Comparison of ENCODE assay signal across 8 cellular contexts in the genomic region with DNA sequence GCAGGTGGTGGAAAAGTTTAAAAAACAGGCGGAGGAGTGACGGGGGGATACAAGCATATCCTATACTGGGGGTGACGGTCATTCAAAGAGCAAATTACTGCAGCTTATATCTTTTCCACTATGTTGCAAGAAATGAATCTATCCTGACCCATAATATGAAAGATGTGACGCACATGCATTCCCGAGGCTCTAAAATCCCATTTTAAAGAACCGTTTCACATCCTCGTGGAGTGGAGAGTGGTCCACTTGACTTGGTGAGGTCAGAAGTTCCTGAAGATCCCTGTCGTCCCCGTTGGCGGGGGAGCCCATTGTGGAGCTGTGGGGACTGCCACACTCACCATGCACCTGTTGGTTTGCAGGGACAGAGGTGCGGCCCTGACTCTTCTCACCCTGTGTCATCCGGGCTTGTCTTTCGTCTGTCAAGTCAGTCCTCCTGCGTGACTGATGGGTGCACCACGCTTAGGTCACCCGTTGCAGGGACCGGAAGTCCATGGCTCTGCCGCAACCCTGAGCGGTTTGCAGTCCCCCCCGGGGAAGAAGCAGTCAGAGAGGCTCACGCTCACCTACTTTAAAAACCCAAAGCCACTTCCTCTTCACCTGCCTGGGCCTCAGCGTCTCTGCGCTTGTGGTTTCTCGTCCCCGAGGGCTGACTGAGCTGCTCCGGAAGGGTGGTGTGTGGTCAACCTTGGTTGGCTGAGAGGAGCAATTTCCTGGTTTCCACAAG. TPM values are rescaled to one million over a fixed set of nuclear protein-coding genes. Genes with fewer than 3 reads are reported as not detected.
DNase-seq lines count a peak whose midpoint lies in the region; ATAC-seq and TF ChIP-seq lines count a peak whose summit lies in the region.

No MANE protein-coding gene starts in this region.

- H3K9me3 ChIP-seq in T-helper 17 cell (ENCODE audit: control insufficient read depth, low read length, poor library complexity, severe bottlenecking), result no peaks in the 10 kb centered on the region
- H3K9me3 ChIP-seq in osteoblast (ENCODE audit: low read depth, low read length), result no peaks in the 10 kb centered on the region

- H3K27ac Mint-ChIP-seq in T-helper 17 cell, result peak overlapping the region; percentile 100
- H3K27ac Mint-ChIP-seq in activated naive CD8-positive, alpha-beta T cell treated with anti-CD3 and anti-CD28 coated beads, Interleukin-2, amount 50 U/mL, for 24 hours, result peak overlapping the region; percentile 100

- H3K4me3 ChIP-seq in osteoblast (ENCODE audit: insufficient read depth, low read length), result no peak overlapping the region
- H3K4me3 ChIP-seq in urinary bladder (ENCODE audit: low read depth, low read length), result no peak overlapping the region

- H3K36me3 ChIP-seq in osteoblast (ENCODE audit: insufficient read depth, low read length), result peaks cover 5% of the 10 kb centered on the region
- no peaks in the 10 kb centered on the region for H3K36me3 ChIP-seq in urinary bladder (ENCODE audit: insufficient read depth)

- H3K27me3 Mint-ChIP-seq in T-helper 17 cell, result no peaks in the 10 kb centered on the region
- H3K27me3 Mint-ChIP-seq in activated naive CD8-positive, alpha-beta T cell treated with anti-CD3 and anti-CD28 coated beads, Interleukin-2, amount 50 U/mL, for 24 hours, result peaks cover 3% of the 10 kb centered on the region

- H3K36me3 Mint-ChIP-seq in T-helper 17 cell (ENCODE audit: low read depth), result peaks cover 9% of the 10 kb centered on the region
- peaks cover 57% of the 10 kb centered on the region for H3K36me3 Mint-ChIP-seq in activated naive CD8-positive, alpha-beta T cell treated with anti-CD3 and anti-CD28 coated beads, Interleukin-2, amount 50 U/mL, for 24 hours (ENCODE audit: low read depth)

- H4K20me1 ChIP-seq in osteoblast (ENCODE audit: insufficient read depth, low read length), result no peaks in the 10 kb centered on the region

- peak; percentile 2 for TF ChIP-seq CTCF in osteoblast (IDR thresholded peaks at IDR 0.05; ENCODE audit: extremely low read depth, low read depth, low read length)

- H2AFZ ChIP-seq in osteoblast (ENCODE audit: low read length), result no peak overlapping the region

- ATAC-seq in GM19043 (IDR thresholded peaks at IDR 0.05; ENCODE audit: low read depth, unreplicated experiment) (peak; percentile 55), HG03135 (IDR thresholded peaks at IDR 0.05; ENCODE audit: unreplicated experiment) (peak; percentile 55), T-helper 17 cell (peak; percentile 60)
- ATAC-seq in activated naive CD8-positive, alpha-beta T cell treated with anti-CD3 and anti-CD28 coated beads, Interleukin-2, amount 50 U/mL, for 24 hours, result peak; percentile 55

- H3K4me1 Mint-ChIP-seq in T-helper 17 cell, result peaks cover 79% of the 10 kb centered on the region
- H3K4me1 Mint-ChIP-seq in activated naive CD8-positive, alpha-beta T cell treated with anti-CD3 and anti-CD28 coated beads, Interleukin-2, amount 50 U/mL, for 24 hours, result peaks cover 92% of the 10 kb centered on the region

- peaks cover 33% of the 10 kb centered on the region for H3K4me1 ChIP-seq in osteoblast (ENCODE audit: insufficient read depth, low read length)
- no peaks in the 10 kb centered on the region for H3K4me1 ChIP-seq in urinary bladder (ENCODE audit: insufficient read depth)

- H3K27ac ChIP-seq in osteoblast (ENCODE audit: low read depth, low read length) (no peak overlapping the region), urinary bladder (ENCODE audit: low read depth) (peak overlapping the region; percentile 27)

- no peaks in the 10 kb centered on the region for H3K27me3 ChIP-seq in osteoblast (ENCODE audit: insufficient read depth, low read length)

- H3K79me2 ChIP-seq in osteoblast (ENCODE audit: insufficient read depth, low read length), result no peaks in the 10 kb centered on the region

- 74% methylated on average over 26 of the region's 26 CpGs for WGBS in urinary bladder

- DNase-seq in T-helper 17 cell (peak; percentile 74 to 88 (median 81)), osteoblast (ENCODE audit: insufficient read length, low spot score, missing footprints) (peak; percentile 55), NCI-H2171 treated with DMSO at 0.1 percent for 48 hours (lab: John Stamatoyannopoulos, UW) (no peak), NCI-H2029 (lab: John Stamatoyannopoulos, UW) (no peak)
- DNase-seq in activated naive CD8-positive, alpha-beta T cell treated with anti-CD3 and anti-CD28 coated beads, Interleukin-2, amount 50 U/mL, for 24 hours, result peak; percentile 89

- peak overlapping the region; percentile 96 for H3K4me3 Mint-ChIP-seq in T-helper 17 cell
- H3K4me3 Mint-ChIP-seq in activated naive CD8-positive, alpha-beta T cell treated with anti-CD3 and anti-CD28 coated beads, Interleukin-2, amount 50 U/mL, for 24 hours, result peak overlapping the region; percentile 98

- no peak overlapping the region for H3K4me2 ChIP-seq in osteoblast (ENCODE audit: insufficient read depth, low read length)

- H3K9me3 Mint-ChIP-seq in activated naive CD8-positive, alpha-beta T cell treated with anti-CD3 and anti-CD28 coated beads, Interleukin-2, amount 50 U/mL, for 24 hours, result no peaks in the 10 kb centered on the region

RNA-seq across cellular contexts. Expression of a gene that starts 53.0 kb away (rescaled TPM):
- total RNA-seq in T-helper 17 cell (10 to 100 TPM; 80.7 to 90.0 TPM), osteoblast (9.1 and 10.5 TPM in 2 replicates), urinary bladder (7.7 TPM)
- 38.7 TPM for polyA plus RNA-seq in urinary bladder

RNA-seq across cellular contexts. Expression of a gene that starts 53.2 kb away (rescaled TPM):
- total RNA-seq in T-helper 17 cell, result 100 to 1,000 TPM in 1 of 2 donors, 10 to 100 TPM in 1; 96.2 to 111 TPM
- total RNA-seq in osteoblast, result 30.8 and 41.0 TPM in 2 replicates
- 27.0 TPM for total RNA-seq in urinary bladder
- 99.8 TPM for polyA plus RNA-seq in urinary bladder

Comparison
In these comparisons a context has a peak if more than half of its experiments do, and no peak if none do; other contexts are left out.
1. DNase-seq: peak in T-helper 17 cell (3 of 3), activated naive CD8-positive, alpha-beta T cell treated with anti-CD3 and anti-CD28 coated beads, Interleukin-2, amount 50 U/mL, for 24 hours (single experiment) and osteoblast (single experiment); none in NCI-H2171 treated with DMSO at 0.1 percent for 48 hours (single experiment) and NCI-H2029 (single experiment).
2. Peak in every context shown above with its lines, with median percentiles within 50 percentile points of each other: ATAC-seq.